Comparison of ENCODE assay signal across 9 cellular contexts in the genomic region with DNA sequence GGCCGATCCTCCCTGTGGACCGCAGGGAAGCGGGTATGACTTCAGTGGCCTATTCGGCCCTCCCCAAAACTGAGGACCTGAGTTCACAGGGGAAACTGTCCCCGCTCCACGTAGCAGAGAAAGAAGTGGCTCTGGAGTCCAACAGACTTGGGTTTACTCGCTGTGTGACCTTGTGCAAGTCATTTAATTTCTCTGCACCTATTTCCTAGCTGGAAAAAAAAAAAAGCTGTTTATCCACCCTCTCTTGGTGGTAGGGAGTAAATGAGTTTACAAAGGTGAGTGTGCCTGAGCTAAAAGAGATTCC. TPM values are rescaled to one million over a fixed set of nuclear protein-coding genes. Genes with fewer than 3 reads are reported as not detected.
A peak's percentile ranks its signal among the peaks of the same experiment; 100 is the strongest.
DNase-seq lines count a peak whose midpoint lies in the region; ATAC-seq and TF ChIP-seq lines count a peak whose summit lies in the region.
"Had no signal": no experiment of that assay in that cellular context is flagged by ENCODE, and none has a peak within 500 bp of the region (broad histone marks: within the 10 kb centered on the region; RNA-seq: fewer than 3 reads in every experiment).

No MANE protein-coding gene starts in this region.

- H3K4me1 Mint-ChIP-seq in activated T-cell treated with anti-CD3 and anti-CD28 coated beads, Interleukin-2, amount 50 U/mL, for 4 hours (ENCODE audit: low read depth): peaks cover 18% of the 10 kb centered on the region

- H3K27me3 ChIP-seq in duodenal mucosa (ENCODE audit: control insufficient read depth in 1 of 2, insufficient read depth in 2 of 2, low read length in 2 of 2) (peaks cover 10 to 12% of the 10 kb centered on the region in 2 donors), transverse colon (peaks cover 30% of the 10 kb centered on the region)

- DNase-seq in activated T-cell treated with anti-CD3 and anti-CD28 coated beads, Interleukin-2, amount 50 U/mL, for 4 hours: no peak
- DNase-seq in activated T-cell treated with anti-CD3 and anti-CD28 coated beads, Interleukin-2, amount 50 U/mL, for 48 hours: no peak
- DNase-seq in transverse colon (no peak), RWPE1 (ENCODE audit: low spot score) (no peak), NCI-H1694 treated with DMSO at 0.1 percent for 48 hours (lab: John Stamatoyannopoulos, UW) (no peak)
- DNase-seq: DMS79 treated with DMSO at 0.1 percent for 48 hours had no signal

- H3K36me3 Mint-ChIP-seq in activated T-cell treated with anti-CD3 and anti-CD28 coated beads, Interleukin-2, amount 50 U/mL, for 4 hours (ENCODE audit: insufficient read depth): no peaks in the 10 kb centered on the region

- no peaks in the 10 kb centered on the region for H3K36me3 ChIP-seq in duodenal mucosa (ENCODE audit: control insufficient read depth in 1 of 2, insufficient read depth in 2 of 2, low read length in 2 of 2)
- H3K36me3 ChIP-seq in mesodermal cell (ENCODE audit: control insufficient read depth, insufficient read depth, low read length): no peaks in the 10 kb centered on the region
- H3K36me3 ChIP-seq in transverse colon: no peaks in the 10 kb centered on the region

- 15 to 20% methylated on average over 6 to 7 of the region's 7 CpGs for WGBS in mesodermal cell (ENCODE audit: insufficient coverage in 2 of 2), 2 experiments
- 20 to 40% methylated on average over 1 to 6 of the region's 7 CpGs for WGBS in transverse colon (ENCODE audit: low coverage in 1 of 2), 2 donors

- no peak for TF ChIP-seq EP300 in transverse colon (IDR thresholded peaks at IDR 0.05; ENCODE audit: low read depth)

- in situ Hi-C loops in transverse colon (cut with MboI; ENCODE audit: low pct_ligation_motif_present in 1 of 4, low pct_unique_long_range_greater_than_20kb in 1 of 4, low sequenced_read_pairs in 3 of 4): no loop called here

- TF ChIP-seq CTCF in transverse colon (IDR thresholded peaks at IDR 0.05) (no peak), RWPE1 (conservative IDR thresholded peaks at IDR 0.05; ENCODE audit: low read depth) (no peak)

- POLR2A ChIA-PET in RWPE1 (lab: Yijun Ruan, JAX; ENCODE audit: low non-redundant PET): no interaction called here

- no peak for TF ChIP-seq POLR2A in transverse colon (IDR thresholded peaks at IDR 0.05)

- H3K9ac ChIP-seq in duodenal mucosa (ENCODE audit: low read depth in 1 of 2, low read length in 2 of 2): peak overlapping the region; percentile 61 to 80

- H3K4me3 ChIP-seq in duodenal mucosa (ENCODE audit: low read depth in 1 of 2, low read length in 2 of 2) (peak overlapping the region; percentile 74 to 80), mesodermal cell (ENCODE audit: extremely low read depth, insufficient read depth, low read length, poor library complexity, severe bottlenecking) (peak overlapping the region; percentile 41), transverse colon (peak overlapping the region in 3 of 4 donors; percentile 51 to 69 (median 56))

- CTCF ChIA-PET in RWPE1 (lab: Yijun Ruan, JAX): interaction anchor here (0.7 to 1.4 kb wide), 4 partner anchors 92 to 298 kb away, joined by 3 to 6 read pairs (median 4); no protein-coding TSS in a partner anchor

- H3K4me1 ChIP-seq in duodenal mucosa (ENCODE audit: control insufficient read depth in 1 of 2, insufficient read depth in 2 of 2, low read length in 2 of 2): peaks cover 24 to 29% of the 10 kb centered on the region in 2 donors
- peaks cover 19% of the 10 kb centered on the region for H3K4me1 ChIP-seq in mesodermal cell (ENCODE audit: control insufficient read depth, insufficient read depth, low read length, poor library complexity, severe bottlenecking)
- peaks cover 2 to 65% (median 48%) of the 10 kb centered on the region in 4 donors for H3K4me1 ChIP-seq in transverse colon

- H3K4me3 Mint-ChIP-seq in activated T-cell treated with anti-CD3 and anti-CD28 coated beads, Interleukin-2, amount 50 U/mL, for 4 hours: peak overlapping the region; percentile 33

- H3K9me3 Mint-ChIP-seq in activated T-cell treated with anti-CD3 and anti-CD28 coated beads, Interleukin-2, amount 50 U/mL, for 4 hours: no peaks in the 10 kb centered on the region

- ATAC-seq in activated T-cell treated with anti-CD3 and anti-CD28 coated beads, Interleukin-2, amount 50 U/mL, for 4 hours: no peak
- no peak for ATAC-seq in HG03354 (IDR thresholded peaks at IDR 0.05; ENCODE audit: poor library complexity, severe bottlenecking, unreplicated experiment)

- H3K27ac ChIP-seq in duodenal mucosa (ENCODE audit: low read depth, low read length): peak overlapping the region; percentile 36
- no peak overlapping the region for H3K27ac ChIP-seq in mesodermal cell (ENCODE audit: low read depth, low read length, severe bottlenecking)
- peak overlapping the region; percentile 72 to 87 (median 86) for H3K27ac ChIP-seq in transverse colon
- H3K27ac ChIP-seq in RWPE1: no peak overlapping the region

- H3K9me3 ChIP-seq in duodenal mucosa (ENCODE audit: control insufficient read depth in 1 of 2, low read length in 2 of 2): no peaks in the 10 kb centered on the region
- H3K9me3 ChIP-seq in mesodermal cell (ENCODE audit: control insufficient read depth, low read length): no peaks in the 10 kb centered on the region
- H3K9me3 ChIP-seq in transverse colon: no peaks in the 10 kb centered on the region

- intact Hi-C loops in transverse colon (cut with DNase I; ENCODE audit: low total_unique reads): no loop called here

- H3K27me3 Mint-ChIP-seq in activated T-cell treated with anti-CD3 and anti-CD28 coated beads, Interleukin-2, amount 50 U/mL, for 4 hours (ENCODE audit: low read depth): peaks cover 51% of the 10 kb centered on the region

RNA-seq across cellular contexts. Expression of a gene that starts 2.2 kb away (rescaled TPM):
- total RNA-seq in activated T-cell treated with anti-CD3 and anti-CD28 coated beads, Interleukin-2, amount 50 U/mL, for 4 hours: 1 to 10 TPM in 1 of 3 donors, under 1 TPM in 2; 0.82 to 1.1 (median 0.87) TPM
- 31.1 TPM for polyA plus RNA-seq in mesodermal cell (2013, experiment 1 of 2)
- 29.8 TPM for polyA plus RNA-seq in mesodermal cell (2013, experiment 2 of 2)
- total RNA-seq in transverse colon: 10 to 100 TPM; 42.6 to 74.0 (median 56.1) TPM

Comparison
In these comparisons a context has a peak if more than half of its experiments do, and no peak if none do; other contexts are left out.
1. H3K27ac ChIP-seq: peak in duodenal mucosa (single experiment) and transverse colon (4 of 4); none in mesodermal cell (single experiment) and RWPE1 (single experiment).
2. RNA of a gene that starts 2.2 kb away (total RNA-seq): 42.6 to 74.0 TPM in transverse colon; 0.82 to 1.1 TPM in activated T-cell treated with anti-CD3 and anti-CD28 coated beads, Interleukin-2, amount 50 U/mL, for 4 hours; every median in the first group is over 10 times any median in the second.
3. Peak in every context shown above with its lines, with median percentiles within 50 percentile points of each other: H3K4me3 ChIP-seq.